Comparison of ENCODE assay signal across 23 cellular contexts in genomic region chr13:77285098-77285497, GRCh38. TPM values are rescaled to one million over a fixed set of nuclear protein-coding genes. Genes with fewer than 3 reads are reported as not detected.
A peak's percentile ranks its signal among the peaks of the same experiment; 100 is the strongest.
DNase-seq lines count a peak whose midpoint lies in the region; ATAC-seq and TF ChIP-seq lines count a peak whose summit lies in the region.
"Had no signal": no experiment of that assay in that cellular context is flagged by ENCODE, and none has a peak within 500 bp of the region (broad histone marks: within the 10 kb centered on the region; RNA-seq: fewer than 3 reads in every experiment).

No MANE protein-coding gene starts in this region.

- peaks cover 42% of the 10 kb centered on the region for H3K36me3 Mint-ChIP-seq in activated CD4-positive, alpha-beta T cell treated with anti-CD3 and anti-CD28 coated beads for 36 hours (ENCODE audit: low read depth)
- H3K36me3 Mint-ChIP-seq in activated CD4-positive, alpha-beta T cell treated with anti-CD3 and anti-CD28 coated beads, Interleukin-2, amount 10 ng/mL, durations not matched to agents 7 days and 5 days (ENCODE audit: low read depth): peaks cover 65% of the 10 kb centered on the region
- peaks cover 77% of the 10 kb centered on the region for H3K36me3 Mint-ChIP-seq in activated T-helper 17 cell treated with anti-CD3 and anti-CD28 coated beads, Interleukin-2, amount 50 U/mL, for 72 hours (ENCODE audit: low read depth)
- peaks cover 23% of the 10 kb centered on the region for H3K36me3 Mint-ChIP-seq in mesothelial cell of epicardium

- H3K4me3 ChIP-seq in OCI-LY7 (ENCODE audit: low read depth, low read length, poor library complexity, severe bottlenecking) (no peak overlapping the region), right cardiac atrium (ENCODE audit: low read length) (no peak overlapping the region)
- H3K4me3 ChIP-seq: A549; BLaER1 treated with 17β-estradiol and CSF1 and Interleukin-3, amounts not matched to agents 10 nM and 100 nM; GM23248 had no signal

- TSS peak; percentile 16 for BruUV-seq in OCI-LY7 (replicated peaks; lab: Mats Ljungman, UMichigan)

- peaks cover 11% of the 10 kb centered on the region; the same call in 1 of the 2 replicates for H3K79me2 ChIP-seq in OCI-LY7 (ENCODE audit: insufficient read depth, low read depth, low read length)

- no peak overlapping the region for H2AFZ ChIP-seq in OCI-LY7 (ENCODE audit: low read length)
- H2AFZ ChIP-seq: GM23248 had no signal

- H3K9me2 ChIP-seq in OCI-LY7 (ENCODE audit: insufficient read depth, low read length): no peaks in the 10 kb centered on the region

- peaks cover 4% of the 10 kb centered on the region for H3K4me1 ChIP-seq in OCI-LY7 (ENCODE audit: insufficient read depth, low read length, poor library complexity, severe bottlenecking)
- no peaks in the 10 kb centered on the region for H3K4me1 ChIP-seq in right cardiac atrium (ENCODE audit: control insufficient read depth, insufficient read depth, low read length)
- H3K4me1 ChIP-seq: A549; BE2C; BLaER1 treated with 17β-estradiol and CSF1 and Interleukin-3, amounts not matched to agents 10 nM and 100 nM had no signal

- H3K4me2 ChIP-seq in OCI-LY7 (ENCODE audit: low read length): no peak overlapping the region
- H3K4me2 ChIP-seq: A549; BLaER1 treated with 17β-estradiol and CSF1 and Interleukin-3, amounts not matched to agents 10 nM and 100 nM had no signal

- H3K9me3 ChIP-seq in OCI-LY7 (ENCODE audit: low read length) (no peaks in the 10 kb centered on the region), right cardiac atrium (ENCODE audit: control insufficient read depth, low read length) (no peaks in the 10 kb centered on the region)
- H3K9me3 ChIP-seq: A549, BE2C had no signal

- TF ChIP-seq CTCF in OCI-LY7 (conservative IDR thresholded peaks at IDR 0.05; ENCODE audit: low read length) (no peak), mesothelial cell of epicardium (IDR thresholded peaks at IDR 0.05; ENCODE audit: unreplicated experiment) (no peak)

- ATAC-seq in activated CD4-positive, alpha-beta T cell treated with anti-CD3 and anti-CD28 coated beads for 36 hours: peak; percentile 51
- peak; percentile 55 for ATAC-seq in activated T-helper 17 cell treated with anti-CD3 and anti-CD28 coated beads, Interleukin-2, amount 50 U/mL, for 72 hours (replicated peaks)
- no peak for ATAC-seq in right cardiac atrium
- ATAC-seq in GM18519 (IDR thresholded peaks at IDR 0.05; ENCODE audit: low FRiP score, unreplicated experiment): no peak
- ATAC-seq: A549 had no signal

- WGBS in right cardiac atrium: 95% methylated on average over 1 of the region's 1 CpG

- intact Hi-C loops in activated CD4-positive, alpha-beta T cell treated with anti-CD3 and anti-CD28 coated beads for 36 hours (cut with DNase I, micrococcal nuclease): no loop called here
- intact Hi-C loops in OCI-LY7 (cut with micrococcal nuclease; ENCODE audit: unreplicated experiment) (no loop called here), right cardiac atrium (cut with DNase I) (no loop called here), head of caudate nucleus (cut with DNase I) (no loop called here)

- peaks cover 84% of the 10 kb centered on the region for H3K36me3 ChIP-seq in OCI-LY7 (ENCODE audit: insufficient read depth, low read length)

- no peak overlapping the region for H3K4me3 Mint-ChIP-seq in activated CD4-positive, alpha-beta T cell treated with anti-CD3 and anti-CD28 coated beads for 36 hours
- no peak overlapping the region for H3K4me3 Mint-ChIP-seq in activated CD4-positive, alpha-beta T cell treated with anti-CD3 and anti-CD28 coated beads, Interleukin-2, amount 10 ng/mL, durations not matched to agents 7 days and 5 days
- no peak overlapping the region for H3K4me3 Mint-ChIP-seq in activated T-helper 17 cell treated with anti-CD3 and anti-CD28 coated beads, Interleukin-2, amount 50 U/mL, for 72 hours
- no peak overlapping the region for H3K4me3 Mint-ChIP-seq in mesothelial cell of epicardium
- H3K4me3 Mint-ChIP-seq: CD14-positive monocyte; CD4-positive, alpha-beta T cell; CD8-positive, alpha-beta memory T cell had no signal

- CTCF ChIA-PET in activated CD4-positive, alpha-beta T cell treated with anti-CD3 and anti-CD28 coated beads for 36 hours (lab: Charles Lee): interaction anchor here (1.2 kb wide), 1 partner anchor 9 kb away, joined by 3 read pairs; no protein-coding TSS in a partner anchor
- CTCF ChIA-PET in activated CD4-positive, alpha-beta T cell treated with anti-CD3 and anti-CD28 coated beads, Interleukin-2, amount 10 ng/mL, durations not matched to agents 7 days and 5 days (lab: Charles Lee): interaction anchor here (1.2 to 1.3 kb wide), 3 partner anchors 8 to 42 kb away, joined by 3 read pairs; partner anchors contain the start of gene MYCBP2
- CTCF ChIA-PET in OCI-LY7 (lab: Charles Lee; ENCODE audit: unreplicated experiment): no interaction called here

- H3K27me3 ChIP-seq in right cardiac atrium (ENCODE audit: control insufficient read depth, insufficient read depth): no peaks in the 10 kb centered on the region
- H3K27me3 ChIP-seq: BE2C; BLaER1 treated with 17β-estradiol and CSF1 and Interleukin-3, amounts not matched to agents 10 nM and 100 nM had no signal

- no peaks in the 10 kb centered on the region for H4K20me1 ChIP-seq in OCI-LY7 (ENCODE audit: insufficient read depth, low read length)

- POLR2A ChIA-PET in activated CD4-positive, alpha-beta T cell treated with anti-CD3 and anti-CD28 coated beads for 36 hours (lab: Charles Lee): no interaction called here
- POLR2A ChIA-PET in activated CD4-positive, alpha-beta T cell treated with anti-CD3 and anti-CD28 coated beads, Interleukin-2, amount 10 ng/mL, durations not matched to agents 7 days and 5 days (lab: Charles Lee): no interaction called here
- POLR2A ChIA-PET in OCI-LY7 (lab: Charles Lee): interaction anchor here (1.4 kb wide), 1 partner anchor 9 kb away, joined by 5 read pairs; no protein-coding TSS in a partner anchor

- H3K27me3 Mint-ChIP-seq in activated CD4-positive, alpha-beta T cell treated with anti-CD3 and anti-CD28 coated beads for 36 hours: no peaks in the 10 kb centered on the region
- no peaks in the 10 kb centered on the region for H3K27me3 Mint-ChIP-seq in activated CD4-positive, alpha-beta T cell treated with anti-CD3 and anti-CD28 coated beads, Interleukin-2, amount 10 ng/mL, durations not matched to agents 7 days and 5 days
- no peaks in the 10 kb centered on the region for H3K27me3 Mint-ChIP-seq in activated T-helper 17 cell treated with anti-CD3 and anti-CD28 coated beads, Interleukin-2, amount 50 U/mL, for 72 hours
- H3K27me3 Mint-ChIP-seq in mesothelial cell of epicardium (ENCODE audit: low read depth): no peaks in the 10 kb centered on the region
- H3K27me3 Mint-ChIP-seq: CD4-positive, alpha-beta T cell; CD8-positive, alpha-beta memory T cell had no signal

- H3K9me3 Mint-ChIP-seq in activated CD4-positive, alpha-beta T cell treated with anti-CD3 and anti-CD28 coated beads for 36 hours (ENCODE audit: low read depth): peaks cover 2% of the 10 kb centered on the region
- no peaks in the 10 kb centered on the region for H3K9me3 Mint-ChIP-seq in activated CD4-positive, alpha-beta T cell treated with anti-CD3 and anti-CD28 coated beads, Interleukin-2, amount 10 ng/mL, durations not matched to agents 7 days and 5 days
- H3K9me3 Mint-ChIP-seq in activated T-helper 17 cell treated with anti-CD3 and anti-CD28 coated beads, Interleukin-2, amount 50 U/mL, for 72 hours: no peaks in the 10 kb centered on the region
- peaks cover 8% of the 10 kb centered on the region for H3K9me3 Mint-ChIP-seq in mesothelial cell of epicardium
- H3K9me3 Mint-ChIP-seq: CD4-positive, alpha-beta T cell; CD8-positive, alpha-beta memory T cell had no signal

- peaks cover 41% of the 10 kb centered on the region for H3K4me1 Mint-ChIP-seq in activated CD4-positive, alpha-beta T cell treated with anti-CD3 and anti-CD28 coated beads for 36 hours
- peaks cover 3% of the 10 kb centered on the region for H3K4me1 Mint-ChIP-seq in activated CD4-positive, alpha-beta T cell treated with anti-CD3 and anti-CD28 coated beads, Interleukin-2, amount 10 ng/mL, durations not matched to agents 7 days and 5 days
- peaks cover 28% of the 10 kb centered on the region for H3K4me1 Mint-ChIP-seq in activated T-helper 17 cell treated with anti-CD3 and anti-CD28 coated beads, Interleukin-2, amount 50 U/mL, for 72 hours
- H3K4me1 Mint-ChIP-seq in mesothelial cell of epicardium: no peaks in the 10 kb centered on the region
- H3K4me1 Mint-ChIP-seq: CD14-positive monocyte had no signal

- no peak overlapping the region for H3K27ac Mint-ChIP-seq in activated CD4-positive, alpha-beta T cell treated with anti-CD3 and anti-CD28 coated beads for 36 hours
- no peak overlapping the region for H3K27ac Mint-ChIP-seq in activated CD4-positive, alpha-beta T cell treated with anti-CD3 and anti-CD28 coated beads, Interleukin-2, amount 10 ng/mL, durations not matched to agents 7 days and 5 days
- no peak overlapping the region for H3K27ac Mint-ChIP-seq in activated T-helper 17 cell treated with anti-CD3 and anti-CD28 coated beads, Interleukin-2, amount 50 U/mL, for 72 hours
- H3K27ac Mint-ChIP-seq in mesothelial cell of epicardium: peak overlapping the region; percentile 19
- H3K27ac Mint-ChIP-seq: CD4-positive, alpha-beta T cell had no signal

- H3K27ac ChIP-seq in OCI-LY7 (ENCODE audit: low read depth, low read length, poor library complexity, severe bottlenecking) (no peak overlapping the region), right cardiac atrium (ENCODE audit: low read length) (no peak overlapping the region)
- H3K27ac ChIP-seq: A549; BLaER1 treated with 17β-estradiol and CSF1 and Interleukin-3, amounts not matched to agents 10 nM and 100 nM; GM23248 had no signal

- no peak for DNase-seq in activated CD4-positive, alpha-beta T cell treated with anti-CD3 and anti-CD28 coated beads for 36 hours
- no peak for DNase-seq in activated CD4-positive, alpha-beta T cell treated with anti-CD3 and anti-CD28 coated beads, Interleukin-2, amount 10 ng/mL, durations not matched to agents 7 days and 5 days
- DNase-seq in OCI-LY7 (ENCODE audit: low spot score) (no peak), mesothelial cell of epicardium (ENCODE audit: low spot score in 2 of 2, unreplicated experiment in 2 of 2) (no peak), right cardiac atrium (no peak), head of caudate nucleus (no peak)
- DNase-seq: 8988T; ACHN; AML-193; BE2C; CD4-positive, alpha-beta T cell; CD8-positive, alpha-beta memory T cell; DMS53; DMS79 treated with DMSO at 0.1 percent for 48 hours; GF-D8; GM23248; H7; HCEC 1CT had no signal

RNA-seq across cellular contexts. Expression of gene MYCBP2, which starts 41.8 kb away (rescaled TPM):
- 10 to 100 TPM; 71.3 to 85.9 TPM for total RNA-seq in activated CD4-positive, alpha-beta T cell treated with anti-CD3 and anti-CD28 coated beads for 36 hours
- total RNA-seq in activated CD4-positive, alpha-beta T cell treated with anti-CD3 and anti-CD28 coated beads, Interleukin-2, amount 10 ng/mL, durations not matched to agents 7 days and 5 days: 100 to 1,000 TPM; 118 to 129 TPM
- 121 and 148 TPM in 2 replicates for total RNA-seq in OCI-LY7 (2014; rRNA removed; shearing (Covaris generic))
- total RNA-seq in OCI-LY7 (2022): 120 and 125 TPM in 2 replicates
- 100 to 1,000 TPM in 1 of 2 donors, 10 to 100 TPM in 1; 69.1 to 101 TPM for total RNA-seq in activated T-helper 17 cell treated with anti-CD3 and anti-CD28 coated beads, Interleukin-2, amount 50 U/mL, for 72 hours
- 65.9 to 72.3 TPM (median 67.7 TPM) in 3 replicates for total RNA-seq in mesothelial cell of epicardium
- total RNA-seq in right cardiac atrium: 10 to 100 TPM; 53.3 to 88.1 (median 75.5) TPM
- 28.0 TPM for polyA plus RNA-seq in right cardiac atrium

Comparison
In these comparisons a context has a peak if more than half of its experiments do, and no peak if none do; other contexts are left out.
1. ATAC-seq: peak in activated CD4-positive, alpha-beta T cell treated with anti-CD3 and anti-CD28 coated beads for 36 hours (single experiment) and activated T-helper 17 cell treated with anti-CD3 and anti-CD28 coated beads, Interleukin-2, amount 50 U/mL, for 72 hours (single experiment); none in right cardiac atrium (0 of 2) and GM18519 (single experiment).